Comparison of ENCODE assay signal across 10 cellular contexts in genomic region chr21:41880153-41880552, GRCh38. TPM values are rescaled to one million over a fixed set of nuclear protein-coding genes. Genes with fewer than 3 reads are reported as not detected.
DNase-seq lines count a peak whose midpoint lies in the region; ATAC-seq and TF ChIP-seq lines count a peak whose summit lies in the region.
"Had no signal": no experiment of that assay in that cellular context is flagged by ENCODE, and none has a peak within 500 bp of the region (broad histone marks: within the 10 kb centered on the region; RNA-seq: fewer than 3 reads in every experiment).

No MANE protein-coding gene starts in this region.

- peaks cover 4% of the 10 kb centered on the region; the same call in 1 of the 2 replicates for H3K4me1 ChIP-seq in ES-I3 (ENCODE audit: insufficient read depth, low read length)
- H3K4me1 ChIP-seq in OCI-LY1 (ENCODE audit: insufficient read depth, low read length, severe bottlenecking) = peaks cover 51% of the 10 kb centered on the region
- no peaks in the 10 kb centered on the region for H3K4me1 ChIP-seq in parathyroid adenoma
- H3K4me1 ChIP-seq: prostate gland had no signal

- H3K27ac ChIP-seq in OCI-LY1 (ENCODE audit: low read depth, low read length, poor library complexity, severe bottlenecking) = peak overlapping the region; percentile 82
- H3K27ac ChIP-seq in parathyroid adenoma = no peak overlapping the region

- H3F3A ChIP-seq in OCI-LY1 (ENCODE audit: insufficient read depth, low read length) = 0 out of 2 replicates have a peak, but pooled peaks cover 9% of the 10 kb centered on the region

- peak overlapping the region; percentile 83 for H3K4me3 ChIP-seq in OCI-LY1 (ENCODE audit: low read depth, low read length, poor library complexity, severe bottlenecking)
- peak overlapping the region; percentile 56 for H3K4me3 ChIP-seq in parathyroid adenoma (ENCODE audit: low read depth, low read length)

- H3K27ac Mint-ChIP-seq in effector memory CD8-positive, alpha-beta T cell = peak overlapping the region; percentile 90 to 93

- H3K27me3 ChIP-seq in OCI-LY1 (ENCODE audit: insufficient read depth, low read length) = no peaks in the 10 kb centered on the region
- H3K27me3 ChIP-seq in parathyroid adenoma (ENCODE audit: control insufficient read depth, insufficient read depth, low read length) = no peaks in the 10 kb centered on the region

- intact Hi-C loops in posterior vena cava (cut with DNase I) = no loop called here

- no peak for DNase-seq in effector memory CD8-positive, alpha-beta T cell
- no peak for DNase-seq in stimulated activated naive CD4-positive, alpha-beta T cell (lab: John Stamatoyannopoulos, UW)
- no peak for DNase-seq in posterior vena cava (ENCODE audit: low spot score)
- DNase-seq in DMS79 treated with DMSO at 0.1 percent for 48 hours (lab: John Stamatoyannopoulos, UW) = no peak
- DNase-seq: KG1 had no signal

- no peak for ATAC-seq in effector memory CD8-positive, alpha-beta T cell (replicated peaks)
- ATAC-seq in HG03469 (IDR thresholded peaks at IDR 0.05; ENCODE audit: unreplicated experiment) = no peak

- H3K9me3 ChIP-seq in ES-I3 (ENCODE audit: control insufficient read depth, insufficient read depth, low read length) = no peaks in the 10 kb centered on the region
- H3K9me3 ChIP-seq in OCI-LY1 (ENCODE audit: low read length) = no peaks in the 10 kb centered on the region
- no peaks in the 10 kb centered on the region for H3K9me3 ChIP-seq in parathyroid adenoma (ENCODE audit: control insufficient read depth, low read length)
- H3K9me3 ChIP-seq: prostate gland had no signal

- H3K4me2 ChIP-seq in OCI-LY1 (ENCODE audit: low read length) = peak overlapping the region; percentile 83
- peak overlapping the region; percentile 79 for H3K4me2 ChIP-seq in parathyroid adenoma (ENCODE audit: low read length)

- H3K4me1 Mint-ChIP-seq in effector memory CD8-positive, alpha-beta T cell (ENCODE audit: low read depth in 2 of 2) = peaks cover 16% of the 10 kb centered on the region in 2 donors

- H4K20me1 ChIP-seq in OCI-LY1 (ENCODE audit: insufficient read depth, low read length) = no peaks in the 10 kb centered on the region

- H3K27me3 Mint-ChIP-seq in effector memory CD8-positive, alpha-beta T cell = no peaks in the 10 kb centered on the region

- H3K36me3 ChIP-seq in ES-I3 (ENCODE audit: insufficient read depth, low read length) (no peaks in the 10 kb centered on the region), OCI-LY1 (ENCODE audit: insufficient read depth, low read length) (no peaks in the 10 kb centered on the region), parathyroid adenoma (ENCODE audit: control insufficient read depth, insufficient read depth, low read length) (no peaks in the 10 kb centered on the region)
- H3K36me3 ChIP-seq: prostate gland had no signal

- peak overlapping the region; percentile 85 to 86 for H3K4me3 Mint-ChIP-seq in effector memory CD8-positive, alpha-beta T cell

- H3K9me3 Mint-ChIP-seq in effector memory CD8-positive, alpha-beta T cell = no peaks in the 10 kb centered on the region

- TF ChIP-seq CTCF in OCI-LY1 (IDR thresholded peaks at IDR 0.05; ENCODE audit: low read length) = no peak
- TF ChIP-seq CTCF in parathyroid adenoma (IDR thresholded peaks at IDR 0.05) = no peak

- H3K36me3 Mint-ChIP-seq in effector memory CD8-positive, alpha-beta T cell (ENCODE audit: insufficient read depth) = no peaks in the 10 kb centered on the region

- H3K79me2 ChIP-seq in OCI-LY1 (ENCODE audit: insufficient read depth, low read length) (no peaks in the 10 kb centered on the region), parathyroid adenoma (peaks cover 2% of the 10 kb centered on the region)

- H3K9ac ChIP-seq in ES-I3 (ENCODE audit: low read depth, low read length) = peak overlapping the region; percentile 77; the same call in 1 of the 2 replicates
- H3K9ac ChIP-seq in OCI-LY1 (ENCODE audit: low read length) = peak overlapping the region; percentile 99
- H3K9ac ChIP-seq in parathyroid adenoma = no peak overlapping the region

- no peaks in the 10 kb centered on the region for H3K9me2 ChIP-seq in OCI-LY1 (ENCODE audit: low read depth, low read length)

- H2AFZ ChIP-seq in OCI-LY1 (ENCODE audit: low read length) (no peak overlapping the region), parathyroid adenoma (peak overlapping the region; percentile 95)

RNA-seq across cellular contexts. Expression of gene PRDM15, which starts 1.0 kb away (rescaled TPM):
- total RNA-seq in posterior vena cava = 1 to 10 TPM; 2.9 to 5.0 TPM
